ENCODE assay signal across 8 cellular contexts in the genomic region with DNA sequence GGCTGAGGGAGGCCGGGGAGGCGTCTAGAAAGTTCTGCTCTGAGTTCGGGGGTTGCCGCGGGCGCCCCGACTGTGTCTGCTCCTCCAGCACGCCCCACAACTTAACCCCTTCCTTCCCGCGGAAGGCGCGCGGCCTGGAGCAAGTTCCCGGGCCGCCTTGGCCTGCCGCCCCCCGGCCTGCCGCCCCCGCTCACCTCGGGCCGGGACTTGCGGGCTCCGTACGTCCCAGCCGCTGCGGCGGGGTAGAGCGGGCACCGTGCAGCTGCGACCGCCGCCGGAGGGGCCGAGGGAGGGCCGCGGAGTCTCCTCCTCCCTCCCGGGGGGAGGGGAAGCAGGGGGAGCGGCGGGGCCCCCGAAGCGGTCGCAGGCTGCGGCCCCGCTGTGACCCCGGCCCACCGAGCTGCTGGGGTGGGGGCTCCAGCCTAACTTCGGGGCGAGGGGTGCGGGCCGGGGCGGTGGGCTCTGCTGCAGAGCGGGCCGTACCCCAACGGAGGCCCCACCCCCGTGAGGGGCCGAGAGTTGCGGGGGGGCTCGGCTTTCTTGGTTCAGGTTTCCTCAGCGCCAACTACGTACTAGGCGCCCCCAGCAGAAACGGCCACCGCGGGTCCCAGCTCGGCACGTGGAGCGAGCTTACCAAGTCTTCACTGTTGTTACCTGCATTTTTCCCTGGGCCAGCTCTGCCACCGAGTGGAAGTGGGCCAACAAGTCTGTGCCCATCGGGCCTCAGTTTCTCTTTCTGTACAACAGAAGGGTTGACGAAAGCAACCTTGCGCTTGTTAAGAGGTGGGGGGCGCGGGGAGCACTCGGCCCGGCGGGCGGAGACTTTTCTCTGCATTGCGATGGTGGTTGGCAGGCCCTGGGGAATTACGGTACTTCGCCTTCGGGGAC. TPM values are rescaled to one million over a fixed set of nuclear protein-coding genes. Genes with fewer than 3 reads are reported as not detected.
DNase-seq lines count a peak whose midpoint lies in the region; ATAC-seq, FAIRE-seq and TF ChIP-seq lines count a peak whose summit lies in the region.

A gene (minus strand): TSS at position 266 of the 888 bp plus-strand sequence. CDS start 7,394 bp downstream, outside the sequence.

- no peak for TF ChIP-seq EP300 in GM12878 (IDR thresholded peaks at IDR 0.05; ENCODE audit: borderline replicate concordance in 1 of 2, control insufficient read depth in 1 of 2, low read depth in 2 of 2, low read length in 2 of 2)

- peak within 1 kb of the TSS; percentile 74 for H2AFZ ChIP-seq in GM12878 (ENCODE audit: control insufficient read depth, low read depth, low read length)
- H2AFZ ChIP-seq in smooth muscle cell (ENCODE audit: low read depth), result peak within 1 kb of the TSS; percentile 98

- no TSS peak for BruUV-seq in GM12878 (replicated peaks; lab: Mats Ljungman, UMichigan)

- no peaks in the 10 kb centered on the region for H3F3A ChIP-seq in smooth muscle cell (ENCODE audit: low read depth)

- 0 out of 6 replicates have a peak, but pooled peaks of 1 of the 3 experiments have one; percentile 10 for TF ChIP-seq CTCF in GM12878 (IDR thresholded peaks at IDR 0.05 in 2 of 3, conservative IDR thresholded peaks at IDR 0.05 in 1 of 3; ENCODE audit: control insufficient read depth in 2 of 3, extremely low read depth in 1 of 3, insufficient read depth in 1 of 3, low read depth in 3 of 3, low read length in 3 of 3)
- TF ChIP-seq CTCF in smooth muscle cell (IDR thresholded peaks at IDR 0.05; ENCODE audit: borderline replicate concordance, insufficient read depth, poor library complexity, severe bottlenecking), result no peak

- POLR2A ChIA-PET in GM12878 (lab: Charles Lee), result interaction anchor here (0.6 to 1.9 kb wide), 6 partner anchors 9 to 167 kb away, joined by 3 to 11 read pairs (median 4); a partner anchor contains a TSS

- H3K9ac ChIP-seq in GM12878 (ENCODE audit: control insufficient read depth, insufficient read depth, low read length) (peak within 1 kb of the TSS; percentile 82), smooth muscle cell (ENCODE audit: low read depth) (peak within 1 kb of the TSS; percentile 96)

- ATAC-seq in GM18519 (IDR thresholded peaks at IDR 0.05; ENCODE audit: low FRiP score, unreplicated experiment), result peak; percentile 3
- peak; percentile 9 for ATAC-seq in HG03039 (IDR thresholded peaks at IDR 0.05; ENCODE audit: unreplicated experiment)
- peak; percentile 43 for ATAC-seq in GM12878

- TF ChIP-seq POLR2A in GM12878 (IDR thresholded peaks at IDR 0.05; ENCODE audit: low read depth, low read length), result peak; percentile 67

- no peak for TF ChIP-seq RAD21 in GM12878 (IDR thresholded peaks at IDR 0.05; ENCODE audit: insufficient read depth, low read depth, low read length)

- H3K4me2 ChIP-seq in GM12878 (ENCODE audit: control insufficient read depth, insufficient read depth) (peak within 1 kb of the TSS; percentile 97), smooth muscle cell (peak within 1 kb of the TSS; percentile 97)

- H3K27me3 ChIP-seq in SJSA1 (replicated peaks), result no peaks in the 10 kb centered on the region; the same call in 1 of the 2 replicates
- no peaks in the 10 kb centered on the region for H3K27me3 ChIP-seq in GM12878 (replicated peaks in 1 of 2; ENCODE audit: control insufficient read depth in 2 of 2, insufficient read depth in 2 of 2, low read length in 1 of 2)
- H3K27me3 ChIP-seq in smooth muscle cell (ENCODE audit: low read depth), result no peaks in the 10 kb centered on the region

- CTCF ChIA-PET in GM12878 (lab: Yijun Ruan, JAX), result interaction anchor here (0.7 to 3.3 kb wide), 12 partner anchors 8 to 185 kb away, joined by 3 to 18 read pairs (median 5); a partner anchor contains a TSS

- no peaks in the 10 kb centered on the region for H4K20me1 ChIP-seq in GM12878 (ENCODE audit: control insufficient read depth, insufficient read depth)
- peaks cover 6% of the 10 kb centered on the region for H4K20me1 ChIP-seq in smooth muscle cell (ENCODE audit: low read depth)

- H3K4me1 ChIP-seq in SJSA1 (replicated peaks) (peaks cover 18% of the 10 kb centered on the region), GM12878 (ENCODE audit: control insufficient read depth, insufficient read depth, low read length) (peaks cover 67% of the 10 kb centered on the region), smooth muscle cell (ENCODE audit: low read depth) (peaks cover 21% of the 10 kb centered on the region)

- under 1% methylated on average over 46 of the region's 81 CpGs for WGBS in GM12878 (ENCODE audit: insufficient coverage, insufficient replicate concordance, low lambda C conversion rate, missing lambda C conversion rate)
- WGBS in smooth muscle cell (ENCODE audit: low lambda C conversion rate), result 5% methylated on average over 28 of the region's 81 CpGs

- DNase-seq in 8988T, result peak; percentile 84
- peak; percentile 46 to 58 for DNase-seq in SJSA1 (ENCODE audit: low read depth in 1 of 2, low spot score in 2 of 2)
- DNase-seq in GM12878 (ENCODE audit: low read depth, low spot score), result no peak
- DNase-seq in iPS-NIHi7 (ENCODE audit: extremely low spot score), result peak; percentile 68
- no peak for DNase-seq in smooth muscle cell (lab: John Stamatoyannopoulos, UW; ENCODE audit: unreplicated experiment)
- DNase-seq in SHP77 treated with DMSO at 0.1 percent for 48 hours (lab: John Stamatoyannopoulos, UW), result no peak

- intact Hi-C loops in GM12878 (cut with micrococcal nuclease; ENCODE audit: unreplicated experiment), result loop anchor here (2.0 to 5.0 kb wide), 3 partner anchors 50 to 349 kb away; a partner anchor contains a TSS

- SMC1A ChIA-PET in GM12878 (lab: Charles Lee; ENCODE audit: uncharacterized antibody, unreplicated experiment), result interaction anchor here (0.7 to 3.0 kb wide), 14 partner anchors 10 to 620 kb away, joined by 3 to 25 read pairs (median 4); a partner anchor contains a TSS

- H3K27ac ChIP-seq in SJSA1 (peak within 1 kb of the TSS; percentile 61), GM12878 (ENCODE audit: control insufficient read depth, insufficient read depth) (peak within 1 kb of the TSS; percentile 85), smooth muscle cell (ENCODE audit: low read depth) (peak within 1 kb of the TSS; percentile 83)

- RAD21 ChIA-PET in GM12878 (lab: Charles Lee; ENCODE audit: unreplicated experiment), result interaction anchor here (0.7 to 3.0 kb wide), 9 partner anchors 9 to 239 kb away, joined by 3 to 19 read pairs (median 7); a partner anchor contains a TSS

- no peaks in the 10 kb centered on the region for H3K9me3 ChIP-seq in SJSA1 (replicated peaks)
- no peaks in the 10 kb centered on the region for H3K9me3 ChIP-seq in GM12878 (replicated peaks; ENCODE audit: control insufficient read depth, insufficient read depth, low read length)
- H3K9me3 ChIP-seq in smooth muscle cell (replicated peaks; ENCODE audit: low read depth), result no peaks in the 10 kb centered on the region

- H3K4me3 ChIP-seq in SJSA1, result peak within 1 kb of the TSS; percentile 75
- H3K4me3 ChIP-seq in GM12878, result peak within 1 kb of the TSS; percentile 88
- peak within 1 kb of the TSS; percentile 98 for H3K4me3 ChIP-seq in smooth muscle cell

- no peak for FAIRE-seq in GM12878 (lab: Jason Lieb, UNC)

- in situ Hi-C loops in GM12878 (cut with MboI), result no loop called here

- H3K79me2 ChIP-seq in GM12878 (ENCODE audit: control insufficient read depth, insufficient read depth, low read length), result peaks cover 7% of the 10 kb centered on the region
- peaks cover 24% of the 10 kb centered on the region for H3K79me2 ChIP-seq in smooth muscle cell (ENCODE audit: low read depth)

- no peaks in the 10 kb centered on the region for H3K36me3 ChIP-seq in SJSA1
- no peaks in the 10 kb centered on the region for H3K36me3 ChIP-seq in GM12878 (ENCODE audit: control insufficient read depth in 2 of 2, insufficient read depth in 2 of 2, low read length in 1 of 2)
- no peaks in the 10 kb centered on the region for H3K36me3 ChIP-seq in smooth muscle cell (ENCODE audit: low read depth)

TF ChIP-seq in GM12878, 131 proteins besides CTCF, POLR2A, EP300 and RAD21 (continues in another document):
- TF ChIP-seq SREBF2 (IDR thresholded peaks at IDR 0.05; ENCODE audit: low read length) (no peak), SUPT20H (IDR thresholded peaks at IDR 0.05; ENCODE audit: borderline replicate concordance, control insufficient read depth, low read depth, low read length) (no peak)

RNA-seq across cellular contexts. Expression of the gene that starts here (rescaled TPM):
- total RNA-seq in SJSA1 (2014; rRNA removed; shearing (Covaris generic)), result 13.4 and 24.5 TPM in 2 replicates
- 3.6 and 3.7 TPM in 2 replicates for total RNA-seq in GM12878 (2013; cell fraction: nucleolus; rRNA removed)
- total RNA-seq in GM12878 (2014; rRNA removed) (3.5 and 5.9 TPM in 2 replicates), GM12878 (2014; rRNA removed; fragmentation: Illumina TruSeq; extraction: Trizol) (1.2 and 1.6 TPM in 2 replicates), GM12878 (2021) (5.1 and 5.6 TPM in 2 replicates), smooth muscle cell (10.8 and 13.4 TPM in 2 replicates)
- polyA plus RNA-seq in GM12878 (2011; ENCODE audit: low read depth), result 2.3 TPM
- polyA plus RNA-seq in GM12878 (2011; rRNA removed) (2.2 and 5.1 TPM in 2 replicates), GM12878 (2014; fragmentation: Illumina TruSeq; extraction: Trizol) (0.59 and 0.76 TPM in 2 replicates), GM12878 (2014; fragmentation: Nextera tagmentation; extraction: Ambion mirVana) (under 1 TPM; 0.03 to 0.53 TPM), GM12878 (2014; rRNA removed) (3.3 and 4.1 TPM in 2 replicates), GM12878 (2016; fragmentation: Nextera tagmentation; extraction: Ambion mirVana) (1 to 10 TPM in 1 of 2 experiments, under 1 TPM in 1; 0.63 to 3.3 TPM), smooth muscle cell (21.9 and 25.3 TPM in 2 replicates)
- polyA plus RNA-seq in GM12878 (2011; cell fraction: cytosol; rRNA removed), result 8.5 and 10.0 TPM in 2 replicates
- polyA plus RNA-seq in GM12878 (2011; cell fraction: nucleus; rRNA removed), result 7.4 and 10.5 TPM in 2 replicates
- 4.2 and 5.2 TPM in 2 replicates for polyA plus RNA-seq in GM12878 (2012)
- polyA minus RNA-seq in GM12878 (2011; rRNA and poly(A)+ RNA removed), result 1.6 and 4.7 TPM in 2 replicates
- polyA minus RNA-seq in GM12878 (2011; cell fraction: cytosol; rRNA and poly(A)+ RNA removed), result 2.1 TPM in 2 replicates
- 0.60 and 1.8 TPM in 2 replicates for polyA minus RNA-seq in GM12878 (2011; cell fraction: nucleus; rRNA and poly(A)+ RNA removed)

Comparison
In these comparisons a context has a peak if more than half of its experiments do, and no peak if none do; other contexts are left out.
1. DNase-seq: peak in 8988T (single experiment), SJSA1 (2 of 2) and iPS-NIHi7 (single experiment); none in GM12878 (single experiment), smooth muscle cell (single experiment) and SHP77 treated with DMSO at 0.1 percent for 48 hours (single experiment).
2. Peak in every context shown above with its lines, with median percentiles within 50 percentile points of each other: ATAC-seq, H3K27ac ChIP-seq and H3K4me3 ChIP-seq.